22 cellular contexts compared by ENCODE assay signal in the genomic region with DNA sequence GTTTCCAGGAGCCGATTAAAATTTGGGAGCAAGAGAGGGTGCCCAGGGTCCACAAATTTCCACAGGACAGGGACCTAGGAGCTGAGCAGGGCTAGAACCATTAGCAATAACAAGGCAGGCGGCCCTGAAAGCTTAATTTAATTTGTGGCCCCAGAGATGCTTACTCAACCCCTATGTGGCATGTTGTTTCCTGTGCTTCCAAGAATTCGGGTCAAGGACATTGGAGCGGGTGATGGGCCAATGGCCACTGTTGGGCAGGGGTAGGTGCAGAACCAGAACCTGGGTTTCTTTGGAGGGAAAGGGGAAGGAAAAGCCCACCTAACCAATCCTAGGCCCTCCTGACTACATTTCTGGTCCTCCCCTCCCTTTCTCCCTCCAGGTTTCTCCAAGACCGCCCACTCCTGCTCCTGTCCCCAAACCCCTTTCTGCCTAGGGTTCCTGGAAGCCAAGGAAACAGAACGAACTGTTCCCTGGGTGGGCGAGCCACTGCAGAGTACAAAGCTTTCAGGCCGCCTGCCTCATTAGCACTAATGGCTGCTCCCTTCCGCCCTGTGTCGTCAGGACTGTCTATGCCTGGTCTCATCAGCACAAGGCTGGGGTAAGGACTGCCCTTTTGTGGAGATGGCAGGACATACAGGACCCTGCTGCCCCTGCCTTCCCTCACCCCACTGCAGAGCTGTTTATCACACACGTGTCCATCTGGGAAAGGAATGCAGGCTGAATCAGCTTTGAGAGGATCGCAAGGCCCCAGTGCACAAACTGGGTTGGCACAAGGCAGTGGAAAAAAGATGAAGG. TPM values are rescaled to one million over a fixed set of nuclear protein-coding genes. Genes with fewer than 3 reads are reported as not detected.
DNase-seq lines count a peak whose midpoint lies in the region; ATAC-seq, FAIRE-seq and TF ChIP-seq lines count a peak whose summit lies in the region.
"Had no signal": no experiment of that assay in that cellular context is flagged by ENCODE, and none has a peak within 500 bp of the region (broad histone marks: within the 10 kb centered on the region; RNA-seq: fewer than 3 reads in every experiment).

No MANE protein-coding gene starts in this region.

- intact Hi-C loops in HepG2 (cut with micrococcal nuclease; ENCODE audit: unreplicated experiment) (loop anchor here (5.0 kb wide), 1 partner anchor 57 kb away; no protein-coding TSS in a partner anchor), right lobe of liver (cut with DNase I) (loop anchor here in 1 of 2 donors (10.0 kb wide), 1 partner anchor 59 kb away; no protein-coding TSS in a partner anchor), left lung (cut with DNase I) (no loop called here)

- H3K4me3 ChIP-seq in HepG2 (replicated peaks in 1 of 3; ENCODE audit: insufficient read depth in 1 of 3, low read depth in 2 of 3, low read length in 3 of 3) (no peak overlapping the region; a peak in 1 of 6 replicates), right lobe of liver (no peak overlapping the region), Karpas-422 (ENCODE audit: low read length) (no peak overlapping the region), stomach smooth muscle (ENCODE audit: low read length in 2 of 2) (no peak overlapping the region), left lung (no peak overlapping the region)
- H3K4me3 ChIP-seq: ascending aorta, PC-9, psoas muscle, thyroid gland had no signal

- H3K27me3 Mint-ChIP-seq in central memory CD8-positive, alpha-beta T cell, result no peaks in the 10 kb centered on the region
- H3K27me3 Mint-ChIP-seq in T-helper 17 cell, result no peaks in the 10 kb centered on the region

- peak overlapping the region; percentile 55 for H3K27ac Mint-ChIP-seq in central memory CD8-positive, alpha-beta T cell (ENCODE audit: low read depth)
- no peak overlapping the region for H3K27ac Mint-ChIP-seq in T-helper 17 cell
- H3K27ac Mint-ChIP-seq: immature natural killer cell had no signal

- TF ChIP-seq EP300 in HepG2 (IDR thresholded peaks at IDR 0.05; ENCODE audit: low read depth in 2 of 2, low read length in 2 of 2) (no peak; a peak in 1 of 4 replicates), HepG2 (CRISPR knock-in tag; IDR thresholded peaks at IDR 0.05; ENCODE audit: borderline replicate concordance) (no peak)

- in situ Hi-C loops in HepG2 (cut with HindIII; ENCODE audit: extremely low pct_ligation_motif_present, low pct_unique_long_range_greater_than_20kb), result loop anchor here (5.0 kb wide), 1 partner anchor 33 kb away; no protein-coding TSS in a partner anchor

- no TSS peak for BruUV-seq in HepG2 (replicated peaks; lab: Mats Ljungman, UMichigan)

- no peak for TF ChIP-seq CTCF in HepG2 (CRISPR knock-in tag; IDR thresholded peaks at IDR 0.05)
- no peak for TF ChIP-seq CTCF in right lobe of liver (IDR thresholded peaks at IDR 0.05)
- TF ChIP-seq CTCF in left lung (IDR thresholded peaks at IDR 0.05), result no peak

- DNase-seq in HepG2 (ENCODE audit: low spot score) (no peak), right lobe of liver (no peak), Karpas-422 (no peak), left lung (no peak), T-helper 17 cell (no peak), AG20443 (ENCODE audit: low spot score) (no peak)
- DNase-seq in central memory CD8-positive, alpha-beta T cell (ENCODE audit: low spot score in 2 of 2), result no peak
- DNase-seq: activated T-cell treated with anti-CD3 and anti-CD28 coated beads, Interleukin-2, amount 50 U/mL, for 1 hour; immature natural killer cell; NCI-H69; PC-9; psoas muscle; small intestine; stimulated activated CD4-positive, alpha-beta T cell treated with anti-CD3 and anti-CD28 coated beads, Interleukin-4, amount 100 ng/mL, for 4 hours; thyroid gland had no signal

- H3K9me3 Mint-ChIP-seq in central memory CD8-positive, alpha-beta T cell, result no peaks in the 10 kb centered on the region
- H3K9me3 Mint-ChIP-seq: immature natural killer cell, neural crest cell had no signal

- WGBS in HepG2 (ENCODE audit: low lambda C conversion rate), result 94% methylated on average over 12 of the region's 12 CpGs
- 79% methylated on average over 8 of the region's 12 CpGs for WGBS in right lobe of liver (ENCODE audit: insufficient coverage, low coverage, low lambda C conversion rate, missing lambda C conversion rate)

- H3K4me1 ChIP-seq in HepG2 (ENCODE audit: insufficient read depth, low read length) (peaks cover 49% of the 10 kb centered on the region), right lobe of liver (peaks cover 0 to 31% (median 15%) of the 10 kb centered on the region in 4 donors), Karpas-422 (ENCODE audit: low read length) (peaks cover 69% of the 10 kb centered on the region), stomach smooth muscle (ENCODE audit: control insufficient read depth, insufficient read depth, low read length) (peaks cover 42% of the 10 kb centered on the region), left lung (peaks cover 15 to 79% of the 10 kb centered on the region in 2 donors)

- CTCF ChIA-PET in HepG2 (lab: Yijun Ruan, JAX; ENCODE audit: low intra/inter-chr PET ratio, low total read pairs), result no interaction called here

- no peak for FAIRE-seq in HepG2 (lab: Jason Lieb, UNC)
- FAIRE-seq: GM12892, small intestine had no signal

- POLR2A ChIA-PET in HepG2 (lab: Yijun Ruan, JAX), result no interaction called here

- H4K20me1 ChIP-seq in HepG2 (ENCODE audit: insufficient read depth, low read length) (no peaks in the 10 kb centered on the region), Karpas-422 (ENCODE audit: insufficient read depth, low read depth, low read length) (no peaks in the 10 kb centered on the region)

- peaks cover 23% of the 10 kb centered on the region for H3K79me2 ChIP-seq in HepG2 (ENCODE audit: insufficient read depth, low read length)
- peaks cover 31% of the 10 kb centered on the region for H3K79me2 ChIP-seq in Karpas-422 (ENCODE audit: low read length)

- peak overlapping the region; percentile 98 for H3K4me2 ChIP-seq in HepG2 (ENCODE audit: low read depth, low read length)
- H3K4me2 ChIP-seq in Karpas-422 (ENCODE audit: low read depth, low read length, poor library complexity, severe bottlenecking), result peak overlapping the region; percentile 92
- H3K4me2 ChIP-seq: PC-9 had no signal

- H2AFZ ChIP-seq in HepG2 (ENCODE audit: low read length) (no peak overlapping the region), Karpas-422 (ENCODE audit: low read length) (no peak overlapping the region)
- H2AFZ ChIP-seq: PC-9 had no signal

- no peak for TF ChIP-seq RAD21 in HepG2 (CRISPR knock-in tag; IDR thresholded peaks at IDR 0.05)

- ATAC-seq in HepG2 (no peak), right lobe of liver (no peak), left lung (no peak), T-helper 17 cell (no peak)
- no peak for ATAC-seq in central memory CD8-positive, alpha-beta T cell (replicated peaks; ENCODE audit: extremely low read depth, poor library complexity, severe bottlenecking)
- ATAC-seq: psoas muscle had no signal

- H3K9ac ChIP-seq in HepG2 (ENCODE audit: insufficient read depth, low read depth, low read length) (no peak overlapping the region), Karpas-422 (ENCODE audit: low read length) (peak overlapping the region; percentile 97; the same call in 1 of the 2 replicates), stomach smooth muscle (ENCODE audit: low read length in 2 of 2) (no peak overlapping the region)

- H3K4me3 Mint-ChIP-seq in central memory CD8-positive, alpha-beta T cell, result no peak overlapping the region
- H3K4me3 Mint-ChIP-seq in T-helper 17 cell, result no peak overlapping the region
- H3K4me3 Mint-ChIP-seq: immature natural killer cell had no signal

- peaks cover 32% of the 10 kb centered on the region for H3K4me1 Mint-ChIP-seq in central memory CD8-positive, alpha-beta T cell
- peaks cover 16% of the 10 kb centered on the region for H3K4me1 Mint-ChIP-seq in T-helper 17 cell

- TF ChIP-seq POLR2A in HepG2 (IDR thresholded peaks at IDR 0.05; ENCODE audit: insufficient read depth in 1 of 2, low read depth in 2 of 2, low read length in 2 of 2) (no peak), right lobe of liver (IDR thresholded peaks at IDR 0.05) (no peak)

- H3K36me3 Mint-ChIP-seq in central memory CD8-positive, alpha-beta T cell (ENCODE audit: insufficient read depth), result peaks cover 28% of the 10 kb centered on the region
- peaks cover 3% of the 10 kb centered on the region for H3K36me3 Mint-ChIP-seq in T-helper 17 cell (ENCODE audit: low read depth)

- H3K27ac ChIP-seq in HepG2 (ENCODE audit: extremely low read length, insufficient read depth, low read length), result peak overlapping the region; percentile 39
- H3K27ac ChIP-seq in right lobe of liver, result no peak overlapping the region
- H3K27ac ChIP-seq in Karpas-422 (ENCODE audit: low read length), result 0 out of 2 replicates have a peak overlapping the region, but pooled peaks have one; percentile 30
- peak overlapping the region; percentile 84 for H3K27ac ChIP-seq in stomach smooth muscle (ENCODE audit: low read length)
- no peak overlapping the region for H3K27ac ChIP-seq in left lung
- H3K27ac ChIP-seq: ascending aorta, PC-9, psoas muscle, thyroid gland had no signal

- no peaks in the 10 kb centered on the region for H3K9me2 ChIP-seq in Karpas-422 (replicated peaks; ENCODE audit: insufficient read depth, low read length)

- H3K27me3 ChIP-seq in HepG2 (ENCODE audit: control insufficient read depth in 1 of 2, insufficient read depth in 2 of 2, low read length in 2 of 2) (no peaks in the 10 kb centered on the region; a peak in 1 of 5 replicates), right lobe of liver (no peaks in the 10 kb centered on the region), Karpas-422 (ENCODE audit: low read length) (no peaks in the 10 kb centered on the region), stomach smooth muscle (ENCODE audit: control insufficient read depth in 1 of 2, insufficient read depth in 2 of 2, low read length in 2 of 2) (no peaks in the 10 kb centered on the region), left lung (no peaks in the 10 kb centered on the region)
- H3K27me3 ChIP-seq: ascending aorta, thyroid gland had no signal

- H3K36me3 ChIP-seq in HepG2 (replicated peaks in 1 of 2; ENCODE audit: control insufficient read depth in 1 of 2, insufficient read depth in 2 of 2, low read length in 2 of 2) (no peaks in the 10 kb centered on the region; a peak in 1 of 5 replicates), right lobe of liver (no peaks in the 10 kb centered on the region), Karpas-422 (ENCODE audit: insufficient read depth, low read length) (no peaks in the 10 kb centered on the region), stomach smooth muscle (ENCODE audit: control insufficient read depth in 2 of 2, insufficient read depth in 2 of 2, low read length in 2 of 2) (peaks cover 3 to 6% of the 10 kb centered on the region in 2 donors), left lung (peaks cover 0 to 2% of the 10 kb centered on the region in 2 donors)
- H3K36me3 ChIP-seq: ascending aorta, thyroid gland had no signal

- no peaks in the 10 kb centered on the region for H3K9me3 ChIP-seq in HepG2 (ENCODE audit: low read length)
- H3K9me3 ChIP-seq in right lobe of liver, result no peaks in the 10 kb centered on the region
- H3K9me3 ChIP-seq in Karpas-422 (ENCODE audit: low read length), result no peaks in the 10 kb centered on the region
- H3K9me3 ChIP-seq in stomach smooth muscle (ENCODE audit: control insufficient read depth in 2 of 2, low read length in 2 of 2), result no peaks in the 10 kb centered on the region
- H3K9me3 ChIP-seq in left lung, result no peaks in the 10 kb centered on the region
- H3K9me3 ChIP-seq in T-helper 17 cell (ENCODE audit: control insufficient read depth, low read length, poor library complexity, severe bottlenecking), result no peaks in the 10 kb centered on the region
- H3K9me3 ChIP-seq: ascending aorta, psoas muscle, thyroid gland had no signal

RNA-seq across cellular contexts. Expression of a gene that starts 0.6 kb away (rescaled TPM):
- total RNA-seq in HepG2 (2016; rRNA removed; fragmentation: Illumina TruSeq; extraction: Trizol), result not detected in 2 replicates
- not detected in 2 replicates for total RNA-seq in HepG2 (2016; cell fraction: cytosol; rRNA removed; fragmentation: Illumina TruSeq; extraction: Trizol; ENCODE audit: low read depth)
- not detected in 2 replicates for total RNA-seq in HepG2 (2016; cell fraction: insoluble cytoplasmic fraction; rRNA removed; fragmentation: Illumina TruSeq; extraction: Trizol)
- 0.28 TPM in 1 of 2 replicates, not detected in the other for total RNA-seq in HepG2 (2016; cell fraction: membrane; rRNA removed; fragmentation: Illumina TruSeq; extraction: Trizol)
- total RNA-seq in HepG2 (2016; cell fraction: nucleus; rRNA removed; fragmentation: Illumina TruSeq; extraction: Trizol), result not detected in 2 replicates
- not detected in 2 replicates for polyA plus RNA-seq in HepG2 (2011; rRNA removed)
- 0.34 TPM in 1 of 2 replicates, not detected in the other for polyA plus RNA-seq in HepG2 (2011; cell fraction: cytosol; rRNA removed)
- not detected in 2 replicates for polyA plus RNA-seq in HepG2 (2011; cell fraction: nucleus; rRNA removed)
- 0.75 TPM in 1 of 2 replicates, not detected in the other for polyA plus RNA-seq in HepG2 (2012)
- polyA plus RNA-seq in HepG2 (2016; cell fraction: cytosol; fragmentation: Illumina TruSeq; extraction: Trizol; ENCODE audit: low read depth), result not detected in 2 replicates
- polyA plus RNA-seq in HepG2 (2016; cell fraction: insoluble cytoplasmic fraction; fragmentation: Illumina TruSeq; extraction: Trizol; ENCODE audit: low read depth), result not detected in 2 replicates
- polyA plus RNA-seq in HepG2 (2016; cell fraction: membrane; fragmentation: Illumina TruSeq; extraction: Trizol; ENCODE audit: low read depth), result not detected in 2 replicates
- not detected in 2 replicates for polyA plus RNA-seq in HepG2 (2016; cell fraction: nucleus; fragmentation: Illumina TruSeq; extraction: Trizol; ENCODE audit: insufficient read depth, low read depth)
- not detected in 2 replicates for polyA minus RNA-seq in HepG2 (2011; rRNA and poly(A)+ RNA removed; ENCODE audit: low replicate concordance)
- not detected in 2 replicates for polyA minus RNA-seq in HepG2 (2011; cell fraction: cytosol; rRNA and poly(A)+ RNA removed)
- polyA minus RNA-seq in HepG2 (2011; cell fraction: nucleus; rRNA and poly(A)+ RNA removed), result not detected in 2 replicates
- total RNA-seq in right lobe of liver, result not detected
- total RNA-seq in Karpas-422 (2014; rRNA removed; shearing (Covaris generic); ENCODE audit: low replicate concordance), result not detected in 2 replicates
- 1 to 10 TPM; 1.5 to 1.9 TPM for total RNA-seq in left lung
- total RNA-seq in T-helper 17 cell, result not detected
- total RNA-seq: ascending aorta, fibroblast of lung, LHCN-M2, lung microvascular endothelial cell, neural crest cell, PC-9, psoas muscle, thyroid gland had no signal
- polyA plus RNA-seq: fibroblast of lung, immature natural killer cell, psoas muscle had no signal

RNA-seq across cellular contexts. Expression of a gene that starts 3.0 kb away (rescaled TPM):
- total RNA-seq in HepG2 (2016; rRNA removed; fragmentation: Illumina TruSeq; extraction: Trizol) (49.5 and 51.1 TPM in 2 replicates), right lobe of liver (10 to 100 TPM; 33.6 to 84.6 (median 47.0) TPM), left lung (100 to 1,000 TPM; 142 to 185 TPM), T-helper 17 cell (10 to 100 TPM; 76.4 to 87.5 TPM)
- total RNA-seq in HepG2 (2016; cell fraction: cytosol; rRNA removed; fragmentation: Illumina TruSeq; extraction: Trizol; ENCODE audit: low read depth), result 13.5 and 16.0 TPM in 2 replicates
- total RNA-seq in HepG2 (2016; cell fraction: insoluble cytoplasmic fraction; rRNA removed; fragmentation: Illumina TruSeq; extraction: Trizol), result 45.3 and 52.4 TPM in 2 replicates
- total RNA-seq in HepG2 (2016; cell fraction: membrane; rRNA removed; fragmentation: Illumina TruSeq; extraction: Trizol), result 23.6 and 25.5 TPM in 2 replicates
- 26.3 and 30.4 TPM in 2 replicates for total RNA-seq in HepG2 (2016; cell fraction: nucleus; rRNA removed; fragmentation: Illumina TruSeq; extraction: Trizol)
- 54.2 and 61.3 TPM in 2 replicates for polyA plus RNA-seq in HepG2 (2011; rRNA removed)
- polyA plus RNA-seq in HepG2 (2011; cell fraction: cytosol; rRNA removed), result 55.2 and 57.9 TPM in 2 replicates
- 32.7 and 35.9 TPM in 2 replicates for polyA plus RNA-seq in HepG2 (2011; cell fraction: nucleus; rRNA removed)
- 29.3 and 41.3 TPM in 2 replicates for polyA plus RNA-seq in HepG2 (2012)
- polyA plus RNA-seq in HepG2 (2016; cell fraction: cytosol; fragmentation: Illumina TruSeq; extraction: Trizol; ENCODE audit: low read depth), result 16.4 and 17.3 TPM in 2 replicates
- 55.4 and 63.8 TPM in 2 replicates for polyA plus RNA-seq in HepG2 (2016; cell fraction: insoluble cytoplasmic fraction; fragmentation: Illumina TruSeq; extraction: Trizol; ENCODE audit: low read depth)
- 21.4 and 22.6 TPM in 2 replicates for polyA plus RNA-seq in HepG2 (2016; cell fraction: membrane; fragmentation: Illumina TruSeq; extraction: Trizol; ENCODE audit: low read depth)
- polyA plus RNA-seq in HepG2 (2016; cell fraction: nucleus; fragmentation: Illumina TruSeq; extraction: Trizol; ENCODE audit: insufficient read depth, low read depth), result 45.0 and 53.3 TPM in 2 replicates
- 104 and 246 TPM in 2 replicates for polyA minus RNA-seq in HepG2 (2011; rRNA and poly(A)+ RNA removed; ENCODE audit: low replicate concordance)
- polyA minus RNA-seq in HepG2 (2011; cell fraction: cytosol; rRNA and poly(A)+ RNA removed), result 37.9 and 45.0 TPM in 2 replicates
- 14.7 and 19.8 TPM in 2 replicates for polyA minus RNA-seq in HepG2 (2011; cell fraction: nucleus; rRNA and poly(A)+ RNA removed)
- 63.8 and 83.4 TPM in 2 replicates for total RNA-seq in Karpas-422 (2014; rRNA removed; shearing (Covaris generic); ENCODE audit: low replicate concordance)

RNA-seq across cellular contexts. Expression of a gene that starts 44.7 kb away (rescaled TPM):
- total RNA-seq in HepG2 (2016; rRNA removed; fragmentation: Illumina TruSeq; extraction: Trizol) (4.6 and 11.2 TPM in 2 replicates), right lobe of liver (10 to 100 TPM; 19.9 to 35.0 (median 26.8) TPM), left lung (100 to 1,000 TPM in 1 of 2 donors, 10 to 100 TPM in 1; 76.4 to 123 TPM), T-helper 17 cell (10 to 100 TPM; 46.5 to 66.0 TPM)
- total RNA-seq in HepG2 (2016; cell fraction: cytosol; rRNA removed; fragmentation: Illumina TruSeq; extraction: Trizol; ENCODE audit: low read depth), result 3.4 and 4.7 TPM in 2 replicates
- total RNA-seq in HepG2 (2016; cell fraction: insoluble cytoplasmic fraction; rRNA removed; fragmentation: Illumina TruSeq; extraction: Trizol), result 3.9 and 9.6 TPM in 2 replicates
- 8.9 and 11.8 TPM in 2 replicates for total RNA-seq in HepG2 (2016; cell fraction: membrane; rRNA removed; fragmentation: Illumina TruSeq; extraction: Trizol)
- 12.3 and 18.6 TPM in 2 replicates for total RNA-seq in HepG2 (2016; cell fraction: nucleus; rRNA removed; fragmentation: Illumina TruSeq; extraction: Trizol)
- 5.7 and 8.1 TPM in 2 replicates for polyA plus RNA-seq in HepG2 (2011; rRNA removed)
- 2.4 and 3.4 TPM in 2 replicates for polyA plus RNA-seq in HepG2 (2011; cell fraction: cytosol; rRNA removed)
- polyA plus RNA-seq in HepG2 (2011; cell fraction: nucleus; rRNA removed), result 40.0 and 43.3 TPM in 2 replicates
- polyA plus RNA-seq in HepG2 (2012), result 16.0 and 16.5 TPM in 2 replicates
- polyA plus RNA-seq in HepG2 (2016; cell fraction: cytosol; fragmentation: Illumina TruSeq; extraction: Trizol; ENCODE audit: low read depth), result 1.9 and 2.2 TPM in 2 replicates
- polyA plus RNA-seq in HepG2 (2016; cell fraction: insoluble cytoplasmic fraction; fragmentation: Illumina TruSeq; extraction: Trizol; ENCODE audit: low read depth), result 7.7 and 13.5 TPM in 2 replicates
- polyA plus RNA-seq in HepG2 (2016; cell fraction: membrane; fragmentation: Illumina TruSeq; extraction: Trizol; ENCODE audit: low read depth), result 5.9 and 6.9 TPM in 2 replicates
- polyA plus RNA-seq in HepG2 (2016; cell fraction: nucleus; fragmentation: Illumina TruSeq; extraction: Trizol; ENCODE audit: insufficient read depth, low read depth), result 26.9 and 30.6 TPM in 2 replicates
- 7.9 and 21.6 TPM in 2 replicates for polyA minus RNA-seq in HepG2 (2011; rRNA and poly(A)+ RNA removed; ENCODE audit: low replicate concordance)
- 6.8 and 12.0 TPM in 2 replicates for polyA minus RNA-seq in HepG2 (2011; cell fraction: cytosol; rRNA and poly(A)+ RNA removed)
- 11.6 and 18.2 TPM in 2 replicates for polyA minus RNA-seq in HepG2 (2011; cell fraction: nucleus; rRNA and poly(A)+ RNA removed)
- total RNA-seq in Karpas-422 (2014; rRNA removed; shearing (Covaris generic); ENCODE audit: low replicate concordance), result 1.3 and 2.9 TPM in 2 replicates

RNA-seq across cellular contexts. Expression of a gene that starts 53.0 kb away (rescaled TPM):
- 6.7 and 13.6 TPM in 2 replicates for total RNA-seq in HepG2 (2016; rRNA removed; fragmentation: Illumina TruSeq; extraction: Trizol)
- 3.9 and 4.1 TPM in 2 replicates for total RNA-seq in HepG2 (2016; cell fraction: cytosol; rRNA removed; fragmentation: Illumina TruSeq; extraction: Trizol; ENCODE audit: low read depth)
- 5.4 and 13.4 TPM in 2 replicates for total RNA-seq in HepG2 (2016; cell fraction: insoluble cytoplasmic fraction; rRNA removed; fragmentation: Illumina TruSeq; extraction: Trizol)
- total RNA-seq in HepG2 (2016; cell fraction: membrane; rRNA removed; fragmentation: Illumina TruSeq; extraction: Trizol), result 8.8 TPM in 2 replicates
- total RNA-seq in HepG2 (2016; cell fraction: nucleus; rRNA removed; fragmentation: Illumina TruSeq; extraction: Trizol), result 14.6 and 15.0 TPM in 2 replicates
- polyA plus RNA-seq in HepG2 (2011; rRNA removed), result 8.9 and 11.9 TPM in 2 replicates
- 5.3 and 6.3 TPM in 2 replicates for polyA plus RNA-seq in HepG2 (2011; cell fraction: cytosol; rRNA removed)
- 34.2 and 34.3 TPM in 2 replicates for polyA plus RNA-seq in HepG2 (2011; cell fraction: nucleus; rRNA removed)
- polyA plus RNA-seq in HepG2 (2012), result 8.4 and 11.0 TPM in 2 replicates
- polyA plus RNA-seq in HepG2 (2016; cell fraction: cytosol; fragmentation: Illumina TruSeq; extraction: Trizol; ENCODE audit: low read depth), result 6.5 and 9.3 TPM in 2 replicates
- 11.1 and 13.3 TPM in 2 replicates for polyA plus RNA-seq in HepG2 (2016; cell fraction: insoluble cytoplasmic fraction; fragmentation: Illumina TruSeq; extraction: Trizol; ENCODE audit: low read depth)
- 11.3 and 12.9 TPM in 2 replicates for polyA plus RNA-seq in HepG2 (2016; cell fraction: membrane; fragmentation: Illumina TruSeq; extraction: Trizol; ENCODE audit: low read depth)
- 48.6 and 52.7 TPM in 2 replicates for polyA plus RNA-seq in HepG2 (2016; cell fraction: nucleus; fragmentation: Illumina TruSeq; extraction: Trizol; ENCODE audit: insufficient read depth, low read depth)
- polyA minus RNA-seq in HepG2 (2011; rRNA and poly(A)+ RNA removed; ENCODE audit: low replicate concordance), result 3.3 and 16.4 TPM in 2 replicates
- 4.1 and 8.5 TPM in 2 replicates for polyA minus RNA-seq in HepG2 (2011; cell fraction: cytosol; rRNA and poly(A)+ RNA removed)
- 8.7 and 11.3 TPM in 2 replicates for polyA minus RNA-seq in HepG2 (2011; cell fraction: nucleus; rRNA and poly(A)+ RNA removed)
- 1 to 10 TPM; 1.3 to 2.7 (median 2.1) TPM for total RNA-seq in right lobe of liver
- not detected in 2 replicates for total RNA-seq in Karpas-422 (2014; rRNA removed; shearing (Covaris generic); ENCODE audit: low replicate concordance)
- 1 to 10 TPM; 2.5 to 3.9 TPM for total RNA-seq in left lung
- not detected for total RNA-seq in T-helper 17 cell
- total RNA-seq: fibroblast of lung, lung microvascular endothelial cell had no signal
- polyA plus RNA-seq: immature natural killer cell had no signal

Comparison
In these comparisons a context has a peak if more than half of its experiments do, and no peak if none do; other contexts are left out.
1. H3K27ac ChIP-seq: peak in HepG2 (single experiment), Karpas-422 (single experiment) and stomach smooth muscle (single experiment); none in right lobe of liver (0 of 3) and left lung (0 of 2).